19 cellular contexts compared by ENCODE assay signal in the genomic region with DNA sequence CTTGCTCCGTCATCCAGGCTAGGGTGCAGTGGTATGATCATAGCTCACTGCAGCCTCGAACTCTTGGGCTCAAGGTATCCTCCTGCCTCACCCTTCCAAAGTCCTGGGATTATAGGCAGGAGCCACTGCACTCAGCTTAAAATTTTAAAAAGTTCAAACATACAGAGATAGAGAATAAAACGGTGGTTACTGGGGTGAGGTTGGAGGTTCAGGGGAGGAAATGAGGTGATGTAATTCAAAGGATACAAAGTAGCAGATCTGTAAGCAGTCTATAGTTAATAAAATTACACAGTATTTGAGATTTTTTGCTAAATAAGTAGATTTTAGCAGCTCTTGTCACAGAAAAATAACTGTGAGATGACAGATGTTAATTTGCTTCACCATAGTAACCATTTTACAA. TPM values are rescaled to one million over a fixed set of nuclear protein-coding genes. Genes with fewer than 3 reads are reported as not detected.
A peak's percentile ranks its signal among the peaks of the same experiment; 100 is the strongest.
DNase-seq lines count a peak whose midpoint lies in the region; ATAC-seq, FAIRE-seq and TF ChIP-seq lines count a peak whose summit lies in the region.
"Had no signal": no experiment of that assay in that cellular context is flagged by ENCODE, and none has a peak within 500 bp of the region (broad histone marks: within the 10 kb centered on the region; RNA-seq: fewer than 3 reads in every experiment).

No MANE protein-coding gene starts in this region.

- H3K4me3 ChIP-seq in GM12878, result no peak overlapping the region
- H3K4me3 ChIP-seq: BLaER1 treated with 17β-estradiol and CSF1 and Interleukin-3, amounts not matched to agents 10 nM and 100 nM had no signal

- intact Hi-C loops in GM12878 (cut with micrococcal nuclease; ENCODE audit: unreplicated experiment), result no loop called here

- H3K36me3 Mint-ChIP-seq in activated CD4-positive, alpha-beta T cell treated with anti-CD3 and anti-CD28 coated beads, Interleukin-2, amount 10 ng/mL, durations not matched to agents 7 days and 5 days (ENCODE audit: low read depth), result no peaks in the 10 kb centered on the region
- H3K36me3 Mint-ChIP-seq in activated naive CD8-positive, alpha-beta T cell treated with anti-CD3 and anti-CD28 coated beads, Interleukin-2, amount 10 ng/mL, durations not matched to agents 7 days and 5 days, result peaks cover 4% of the 10 kb centered on the region
- H3K36me3 Mint-ChIP-seq in activated naive CD8-positive, alpha-beta T cell treated with anti-CD3 and anti-CD28 coated beads for 36 hours, result no peaks in the 10 kb centered on the region
- H3K36me3 Mint-ChIP-seq: CD4-positive, CD25-positive, alpha-beta regulatory T cell; CD8-positive, alpha-beta memory T cell had no signal

- RAD21 ChIA-PET in GM12878 (lab: Charles Lee; ENCODE audit: unreplicated experiment), result interaction anchor here (1.2 kb wide), 1 partner anchor 61 kb away, joined by 3 read pairs; no protein-coding TSS in a partner anchor

- TF ChIP-seq EP300 in GM12878 (IDR thresholded peaks at IDR 0.05; ENCODE audit: borderline replicate concordance in 1 of 2, control insufficient read depth in 1 of 2, low read depth in 2 of 2, low read length in 2 of 2), result no peak

- no peaks in the 10 kb centered on the region for H3K9me3 ChIP-seq in GM12878 (replicated peaks; ENCODE audit: control insufficient read depth, insufficient read depth, low read length)
- H3K9me3 ChIP-seq: BLaER1 treated with 17β-estradiol and CSF1 and Interleukin-3, amounts not matched to agents 10 nM and 100 nM had no signal

- no peak for TF ChIP-seq POLR2A in GM12878 (IDR thresholded peaks at IDR 0.05; ENCODE audit: low read depth, low read length)

- H3K9me3 Mint-ChIP-seq in activated CD4-positive, alpha-beta T cell treated with anti-CD3 and anti-CD28 coated beads, Interleukin-2, amount 10 ng/mL, durations not matched to agents 7 days and 5 days, result no peaks in the 10 kb centered on the region
- H3K9me3 Mint-ChIP-seq in activated naive CD8-positive, alpha-beta T cell treated with anti-CD3 and anti-CD28 coated beads, Interleukin-2, amount 10 ng/mL, durations not matched to agents 7 days and 5 days, result no peaks in the 10 kb centered on the region
- H3K9me3 Mint-ChIP-seq in activated naive CD8-positive, alpha-beta T cell treated with anti-CD3 and anti-CD28 coated beads for 36 hours, result no peaks in the 10 kb centered on the region
- H3K9me3 Mint-ChIP-seq: CD8-positive, alpha-beta memory T cell; HFFc6 had no signal

- no peaks in the 10 kb centered on the region for H3K27me3 ChIP-seq in GM12878 (replicated peaks in 1 of 2; ENCODE audit: control insufficient read depth in 2 of 2, insufficient read depth in 2 of 2, low read length in 1 of 2)
- H3K27me3 ChIP-seq: BLaER1 treated with 17β-estradiol and CSF1 and Interleukin-3, amounts not matched to agents 10 nM and 100 nM had no signal

- H4K20me1 ChIP-seq in GM12878 (ENCODE audit: control insufficient read depth, insufficient read depth), result no peaks in the 10 kb centered on the region
- H4K20me1 ChIP-seq: BLaER1 treated with 17β-estradiol and CSF1 and Interleukin-3, amounts not matched to agents 10 nM and 100 nM had no signal

- no peak overlapping the region for H2AFZ ChIP-seq in GM12878 (ENCODE audit: control insufficient read depth, low read depth, low read length)

- no TSS peak for BruUV-seq in GM12878 (replicated peaks; lab: Mats Ljungman, UMichigan)

- WGBS in GM12878 (ENCODE audit: insufficient coverage, insufficient replicate concordance, low lambda C conversion rate, missing lambda C conversion rate), result 49% methylated on average over 3 of the region's 3 CpGs

- H3K27me3 Mint-ChIP-seq in activated CD4-positive, alpha-beta T cell treated with anti-CD3 and anti-CD28 coated beads, Interleukin-2, amount 10 ng/mL, durations not matched to agents 7 days and 5 days, result peaks cover 4% of the 10 kb centered on the region
- H3K27me3 Mint-ChIP-seq in activated naive CD8-positive, alpha-beta T cell treated with anti-CD3 and anti-CD28 coated beads, Interleukin-2, amount 10 ng/mL, durations not matched to agents 7 days and 5 days, result peaks cover 10% of the 10 kb centered on the region
- H3K27me3 Mint-ChIP-seq in activated naive CD8-positive, alpha-beta T cell treated with anti-CD3 and anti-CD28 coated beads for 36 hours, result peaks cover 3% of the 10 kb centered on the region
- H3K27me3 Mint-ChIP-seq: B cell; CD8-positive, alpha-beta memory T cell had no signal

- no peak overlapping the region for H3K27ac ChIP-seq in GM12878 (ENCODE audit: control insufficient read depth, insufficient read depth)
- H3K27ac ChIP-seq: BLaER1 treated with 17β-estradiol and CSF1 and Interleukin-3, amounts not matched to agents 10 nM and 100 nM; HL-60 had no signal

- H3K4me1 Mint-ChIP-seq in activated CD4-positive, alpha-beta T cell treated with anti-CD3 and anti-CD28 coated beads, Interleukin-2, amount 10 ng/mL, durations not matched to agents 7 days and 5 days, result peaks cover 28% of the 10 kb centered on the region
- H3K4me1 Mint-ChIP-seq in activated naive CD8-positive, alpha-beta T cell treated with anti-CD3 and anti-CD28 coated beads, Interleukin-2, amount 10 ng/mL, durations not matched to agents 7 days and 5 days, result peaks cover 26% of the 10 kb centered on the region
- H3K4me1 Mint-ChIP-seq in activated naive CD8-positive, alpha-beta T cell treated with anti-CD3 and anti-CD28 coated beads for 36 hours, result peaks cover 13% of the 10 kb centered on the region

- SMC1A ChIA-PET in GM12878 (lab: Charles Lee; ENCODE audit: uncharacterized antibody, unreplicated experiment), result interaction anchor here (1.4 to 2.4 kb wide), 2 partner anchors 65 to 68 kb away, joined by 4 to 6 read pairs; no protein-coding TSS in a partner anchor

- H3K27ac Mint-ChIP-seq in activated CD4-positive, alpha-beta T cell treated with anti-CD3 and anti-CD28 coated beads, Interleukin-2, amount 10 ng/mL, durations not matched to agents 7 days and 5 days, result no peak overlapping the region
- H3K27ac Mint-ChIP-seq in activated naive CD8-positive, alpha-beta T cell treated with anti-CD3 and anti-CD28 coated beads, Interleukin-2, amount 10 ng/mL, durations not matched to agents 7 days and 5 days, result peak overlapping the region; percentile 74
- H3K27ac Mint-ChIP-seq in activated naive CD8-positive, alpha-beta T cell treated with anti-CD3 and anti-CD28 coated beads for 36 hours, result no peak overlapping the region
- H3K27ac Mint-ChIP-seq: B cell; CD4-positive, CD25-positive, alpha-beta regulatory T cell; CD8-positive, alpha-beta memory T cell; HFFc6 had no signal

- no peaks in the 10 kb centered on the region for H3K79me2 ChIP-seq in GM12878 (ENCODE audit: control insufficient read depth, insufficient read depth, low read length)

- no peak overlapping the region for H3K9ac ChIP-seq in GM12878 (ENCODE audit: control insufficient read depth, insufficient read depth, low read length)
- H3K9ac ChIP-seq: BLaER1 treated with 17β-estradiol and CSF1 and Interleukin-3, amounts not matched to agents 10 nM and 100 nM had no signal

- peak; percentile 31 for FAIRE-seq in GM12878 (lab: Jason Lieb, UNC)
- FAIRE-seq: G401.6 had no signal

- POLR2A ChIA-PET in activated CD4-positive, alpha-beta T cell treated with anti-CD3 and anti-CD28 coated beads, Interleukin-2, amount 10 ng/mL, durations not matched to agents 7 days and 5 days (lab: Charles Lee), result no interaction called here
- POLR2A ChIA-PET in activated naive CD8-positive, alpha-beta T cell treated with anti-CD3 and anti-CD28 coated beads, Interleukin-2, amount 10 ng/mL, durations not matched to agents 7 days and 5 days (lab: Charles Lee), result interaction anchor here (1.1 to 1.2 kb wide), 2 partner anchors 14 to 26 kb away, joined by 3 to 5 read pairs; partner anchors contain the start of gene SNX3
- POLR2A ChIA-PET in GM12878 (lab: Charles Lee), result no interaction called here

- CTCF ChIA-PET in activated CD4-positive, alpha-beta T cell treated with anti-CD3 and anti-CD28 coated beads, Interleukin-2, amount 10 ng/mL, durations not matched to agents 7 days and 5 days (lab: Charles Lee), result interaction anchor here (0.5 to 1.1 kb wide), 3 partner anchors 9 to 726 kb away, joined by 3 read pairs; no protein-coding TSS in a partner anchor
- CTCF ChIA-PET in GM12878 (lab: Yijun Ruan, JAX), result interaction anchor here (1.0 to 1.2 kb wide), 2 partner anchors 9 to 11 kb away, joined by 3 read pairs; no protein-coding TSS in a partner anchor

- H3K36me3 ChIP-seq in GM12878 (ENCODE audit: control insufficient read depth in 2 of 2, insufficient read depth in 2 of 2, low read length in 1 of 2), result no peaks in the 10 kb centered on the region; a peak in 1 of 4 replicates
- H3K36me3 ChIP-seq: BLaER1 treated with 17β-estradiol and CSF1 and Interleukin-3, amounts not matched to agents 10 nM and 100 nM had no signal

- TF ChIP-seq RAD21 in GM12878 (IDR thresholded peaks at IDR 0.05; ENCODE audit: insufficient read depth, low read depth, low read length), result no peak

- no peak overlapping the region for H3K4me2 ChIP-seq in GM12878 (ENCODE audit: control insufficient read depth, insufficient read depth)

- H3K4me1 ChIP-seq in GM12878 (ENCODE audit: control insufficient read depth, insufficient read depth, low read length), result no peaks in the 10 kb centered on the region; the same call in 1 of the 2 replicates

- ATAC-seq in activated naive CD8-positive, alpha-beta T cell treated with anti-CD3 and anti-CD28 coated beads, Interleukin-2, amount 10 ng/mL, durations not matched to agents 7 days and 5 days (ENCODE audit: low read depth), result peak; percentile 82
- no peak for ATAC-seq in GM12878
- ATAC-seq: HCT116 had no signal

- no peak for TF ChIP-seq CTCF in GM12878 (IDR thresholded peaks at IDR 0.05 in 2 of 3, conservative IDR thresholded peaks at IDR 0.05 in 1 of 3; ENCODE audit: control insufficient read depth in 2 of 3, extremely low read depth in 1 of 3, insufficient read depth in 1 of 3, low read depth in 3 of 3, low read length in 3 of 3)

- H3K4me3 Mint-ChIP-seq in activated CD4-positive, alpha-beta T cell treated with anti-CD3 and anti-CD28 coated beads, Interleukin-2, amount 10 ng/mL, durations not matched to agents 7 days and 5 days, result no peak overlapping the region
- H3K4me3 Mint-ChIP-seq in activated naive CD8-positive, alpha-beta T cell treated with anti-CD3 and anti-CD28 coated beads, Interleukin-2, amount 10 ng/mL, durations not matched to agents 7 days and 5 days, result peak overlapping the region; percentile 71
- H3K4me3 Mint-ChIP-seq in activated naive CD8-positive, alpha-beta T cell treated with anti-CD3 and anti-CD28 coated beads for 36 hours, result no peak overlapping the region
- H3K4me3 Mint-ChIP-seq: B cell; CD8-positive, alpha-beta memory T cell; HFFc6 had no signal

- DNase-seq in activated CD4-positive, alpha-beta T cell treated with anti-CD3 and anti-CD28 coated beads, Interleukin-2, amount 10 ng/mL, durations not matched to agents 7 days and 5 days, result peak; percentile 22
- no peak for DNase-seq in activated CD4-positive, alpha-beta T cell treated with anti-CD3 and anti-CD28 coated beads, Interleukin-2, amount 50 U/mL, for 1 hour
- DNase-seq in activated naive CD8-positive, alpha-beta T cell treated with anti-CD3 and anti-CD28 coated beads, Interleukin-2, amount 10 ng/mL, durations not matched to agents 7 days and 5 days, result no peak
- DNase-seq in activated naive CD8-positive, alpha-beta T cell treated with anti-CD3 and anti-CD28 coated beads for 36 hours, result no peak
- DNase-seq in GM12878 (ENCODE audit: low read depth, low spot score) (no peak), activated gamma-delta T cell treated with Interleukin-2 at 50 U/mL for 16 hours (no peak)
- DNase-seq: CD8-positive, alpha-beta memory T cell; COR-L47; DMS 273 treated with DMSO at 0.1 percent for 48 hours; DMS53; GOT3; H7; HFFc6 had no signal

- in situ Hi-C loops in GM12878 (cut with MboI), result no loop called here

RNA-seq across cellular contexts. Expression of gene AFG1L, which starts 7.5 kb away (rescaled TPM):
- 1 to 10 TPM; 5.7 to 5.9 TPM for total RNA-seq in activated CD4-positive, alpha-beta T cell treated with anti-CD3 and anti-CD28 coated beads, Interleukin-2, amount 10 ng/mL, durations not matched to agents 7 days and 5 days
- 1 to 10 TPM; 4.9 to 5.5 TPM for total RNA-seq in activated naive CD8-positive, alpha-beta T cell treated with anti-CD3 and anti-CD28 coated beads, Interleukin-2, amount 10 ng/mL, durations not matched to agents 7 days and 5 days
- 1 to 10 TPM; 4.0 to 4.6 TPM for total RNA-seq in activated naive CD8-positive, alpha-beta T cell treated with anti-CD3 and anti-CD28 coated beads for 36 hours
- total RNA-seq in GM12878 (2013; cell fraction: nucleolus; rRNA removed), result 8.0 and 11.1 TPM in 2 replicates
- total RNA-seq in GM12878 (2014; rRNA removed) (2.4 and 3.1 TPM in 2 replicates), GM12878 (2014; rRNA removed; fragmentation: Illumina TruSeq; extraction: Trizol) (5.1 and 5.2 TPM in 2 replicates), GM12878 (2021) (8.2 and 9.9 TPM in 2 replicates)
- 1.8 TPM for polyA plus RNA-seq in GM12878 (2011; ENCODE audit: low read depth)
- polyA plus RNA-seq in GM12878 (2011; rRNA removed) (4.9 and 5.5 TPM in 2 replicates), GM12878 (2014; fragmentation: Illumina TruSeq; extraction: Trizol) (3.1 and 4.1 TPM in 2 replicates), GM12878 (2014; fragmentation: Nextera tagmentation; extraction: Ambion mirVana) (1 to 10 TPM; 2.4 to 3.6 TPM), GM12878 (2014; rRNA removed) (2.0 and 2.3 TPM in 2 replicates), GM12878 (2016; fragmentation: Nextera tagmentation; extraction: Ambion mirVana) (1 to 10 TPM; 6.1 to 9.0 TPM)
- 1.0 and 1.3 TPM in 2 replicates for polyA plus RNA-seq in GM12878 (2011; cell fraction: cytosol; rRNA removed)
- 2.2 and 2.9 TPM in 2 replicates for polyA plus RNA-seq in GM12878 (2011; cell fraction: nucleus; rRNA removed)
- polyA plus RNA-seq in GM12878 (2012), result 3.0 and 3.7 TPM in 2 replicates
- 4.6 TPM in 2 replicates for polyA minus RNA-seq in GM12878 (2011; rRNA and poly(A)+ RNA removed)
- 2.5 and 4.1 TPM in 2 replicates for polyA minus RNA-seq in GM12878 (2011; cell fraction: cytosol; rRNA and poly(A)+ RNA removed)
- polyA minus RNA-seq in GM12878 (2011; cell fraction: nucleus; rRNA and poly(A)+ RNA removed), result 5.3 and 8.2 TPM in 2 replicates

RNA-seq across cellular contexts. Expression of gene SNX3, which starts 26.5 kb away (rescaled TPM):
- 100 to 1,000 TPM in 1 of 2 experiments, 10 to 100 TPM in 1; 84.6 to 116 TPM for total RNA-seq in activated CD4-positive, alpha-beta T cell treated with anti-CD3 and anti-CD28 coated beads, Interleukin-2, amount 10 ng/mL, durations not matched to agents 7 days and 5 days
- 10 to 100 TPM; 85.0 to 92.5 TPM for total RNA-seq in activated naive CD8-positive, alpha-beta T cell treated with anti-CD3 and anti-CD28 coated beads, Interleukin-2, amount 10 ng/mL, durations not matched to agents 7 days and 5 days
- 10 to 100 TPM; 75.0 to 81.6 TPM for total RNA-seq in activated naive CD8-positive, alpha-beta T cell treated with anti-CD3 and anti-CD28 coated beads for 36 hours
- total RNA-seq in GM12878 (2013; cell fraction: nucleolus; rRNA removed), result 19.8 and 23.1 TPM in 2 replicates
- total RNA-seq in GM12878 (2014; rRNA removed) (82.3 and 103 TPM in 2 replicates), GM12878 (2014; rRNA removed; fragmentation: Illumina TruSeq; extraction: Trizol) (91.2 and 98.9 TPM in 2 replicates), GM12878 (2021) (70.0 and 72.6 TPM in 2 replicates)
- polyA plus RNA-seq in GM12878 (2011; ENCODE audit: low read depth), result 41.0 TPM
- polyA plus RNA-seq in GM12878 (2011; rRNA removed) (297 and 428 TPM in 2 replicates), GM12878 (2014; fragmentation: Illumina TruSeq; extraction: Trizol) (152 and 161 TPM in 2 replicates), GM12878 (2014; fragmentation: Nextera tagmentation; extraction: Ambion mirVana) (10 to 100 TPM; 43.7 to 78.6 TPM), GM12878 (2014; rRNA removed) (92.2 and 95.0 TPM in 2 replicates), GM12878 (2016; fragmentation: Nextera tagmentation; extraction: Ambion mirVana) (100 to 1,000 TPM; 161 to 170 TPM)
- 90.9 and 152 TPM in 2 replicates for polyA plus RNA-seq in GM12878 (2011; cell fraction: cytosol; rRNA removed)
- 41.8 and 46.1 TPM in 2 replicates for polyA plus RNA-seq in GM12878 (2011; cell fraction: nucleus; rRNA removed)
- polyA plus RNA-seq in GM12878 (2012), result 64.8 and 92.9 TPM in 2 replicates
- polyA minus RNA-seq in GM12878 (2011; rRNA and poly(A)+ RNA removed), result 56.9 and 95.7 TPM in 2 replicates
- polyA minus RNA-seq in GM12878 (2011; cell fraction: cytosol; rRNA and poly(A)+ RNA removed), result 21.8 and 26.8 TPM in 2 replicates
- polyA minus RNA-seq in GM12878 (2011; cell fraction: nucleus; rRNA and poly(A)+ RNA removed), result 9.7 and 12.7 TPM in 2 replicates
